ENCODE assay signal across 18 cellular contexts in genomic region chr19:15422311-15423075, GRCh38. TPM values are rescaled to one million over a fixed set of nuclear protein-coding genes. Genes with fewer than 3 reads are reported as not detected.
A peak's percentile ranks its signal among the peaks of the same experiment; 100 is the strongest.
DNase-seq lines count a peak whose midpoint lies in the region; ATAC-seq and TF ChIP-seq lines count a peak whose summit lies in the region.
"Had no signal": no experiment of that assay in that cellular context is flagged by ENCODE, and none has a peak within 500 bp of the region (broad histone marks: within the 10 kb centered on the region; RNA-seq: fewer than 3 reads in every experiment).

No MANE protein-coding gene starts in this region.

- H3K4me3 ChIP-seq in ascending aorta, result no peak overlapping the region
- no peak overlapping the region for H3K4me3 ChIP-seq in right cardiac atrium (ENCODE audit: low read length)
- no peak overlapping the region for H3K4me3 ChIP-seq in psoas muscle

- intact Hi-C loops in ascending aorta (cut with DNase I) (no loop called here), right cardiac atrium (cut with DNase I) (no loop called here), psoas muscle (cut with DNase I) (no loop called here)

- H3K36me3 ChIP-seq in ascending aorta, result peaks cover 50 to 51% of the 10 kb centered on the region in 2 donors
- H3K36me3 ChIP-seq in psoas muscle (ENCODE audit: insufficient read depth in 1 of 2, low read depth in 1 of 2), result peaks cover 9 to 49% of the 10 kb centered on the region in 2 donors

- TF ChIP-seq CTCF in C4-2B (conservative IDR thresholded peaks at IDR 0.05) (no peak), ascending aorta (IDR thresholded peaks at IDR 0.05) (no peak), psoas muscle (IDR thresholded peaks at IDR 0.05) (no peak)

- peaks cover 0 to 14% of the 10 kb centered on the region in 2 donors for H3K4me1 ChIP-seq in ascending aorta
- H3K4me1 ChIP-seq in right cardiac atrium (ENCODE audit: control insufficient read depth, insufficient read depth, low read length), result peaks cover 4% of the 10 kb centered on the region
- peaks cover 24% of the 10 kb centered on the region for H3K4me1 ChIP-seq in psoas muscle

- 88% methylated on average over 22 of the region's 22 CpGs for WGBS in right cardiac atrium
- WGBS in psoas muscle, 3 donors, result 79 to 80% (median 80%) methylated on average over 22 of the region's 22 CpGs

- H3K27ac ChIP-seq in C4-2B (peak overlapping the region; percentile 57), ascending aorta (peak overlapping the region; percentile 64 to 73), right cardiac atrium (ENCODE audit: low read length) (no peak overlapping the region), psoas muscle (peak overlapping the region; percentile 75)

- no peaks in the 10 kb centered on the region for H3K9me3 ChIP-seq in ascending aorta
- no peaks in the 10 kb centered on the region for H3K9me3 ChIP-seq in right cardiac atrium (ENCODE audit: control insufficient read depth, low read length)
- H3K9me3 ChIP-seq in psoas muscle, result peaks cover 4% of the 10 kb centered on the region

- ATAC-seq in right cardiac atrium (no peak), psoas muscle (no peak), GM18873 (IDR thresholded peaks at IDR 0.05; ENCODE audit: low FRiP score, unreplicated experiment) (no peak)
- ATAC-seq: esophagus mucosa had no signal

- H3K27me3 ChIP-seq in ascending aorta (no peaks in the 10 kb centered on the region), right cardiac atrium (ENCODE audit: control insufficient read depth, insufficient read depth) (no peaks in the 10 kb centered on the region), psoas muscle (ENCODE audit: insufficient read depth in 3 of 3, low read length in 2 of 3) (no peaks in the 10 kb centered on the region)

- DNase-seq in ascending aorta (ENCODE audit: low spot score in 2 of 2), result no peak
- peak in 2 of 3 donors; percentile 48 to 58 for DNase-seq in right cardiac atrium
- peak in 1 of 2 donors; percentile 49 for DNase-seq in psoas muscle
- no peak for DNase-seq in NCI-H1417 (lab: John Stamatoyannopoulos, UW)
- no peak for DNase-seq in activated naive CD4-positive, alpha-beta T cell treated with Interleukin-2 at 50 U/mL for 16 hours
- DNase-seq in NCI-H146 treated with DMSO at 0.1 percent for 48 hours (lab: John Stamatoyannopoulos, UW; ENCODE audit: unreplicated experiment), result no peak
- DNase-seq: activated CD4-positive, alpha-beta T cell treated with anti-CD3 and anti-CD28 coated beads, Interleukin-2, amount 50 U/mL, for 4 hours; activated effector memory CD4-positive, alpha-beta T cell treated with Interleukin-2 at 50 U/mL for 16 hours; H7; kidney glomerular epithelial cell; NCI-H2081; stimulated activated CD8-positive, alpha-beta memory T cell treated with anti-CD3 and anti-CD28 coated beads, Interleukin-4, amount 100 ng/mL, for 48 hours had no signal

RNA-seq across cellular contexts. Expression of gene AKAP8L, which starts 3.7 kb away (rescaled TPM):
- total RNA-seq in ascending aorta (143 TPM), right cardiac atrium (100 to 1,000 TPM in 1 of 4 donors, 10 to 100 TPM in 3; 64.4 to 106 (median 86.1) TPM), psoas muscle (10 to 100 TPM; 37.3 to 66.2 (median 54.3) TPM)
- polyA plus RNA-seq in right cardiac atrium (66.5 TPM), psoas muscle (10 to 100 TPM; 34.6 to 72.9 (median 46.7) TPM)

RNA-seq across cellular contexts. Expression of gene WIZ, which starts 27.3 kb away (rescaled TPM):
- total RNA-seq in ascending aorta, result 90.4 TPM
- total RNA-seq in right cardiac atrium, result 10 to 100 TPM; 28.9 to 36.5 (median 33.3) TPM
- 28.0 TPM for polyA plus RNA-seq in right cardiac atrium
- 10 to 100 TPM; 16.6 to 39.1 (median 25.8) TPM for total RNA-seq in psoas muscle
- polyA plus RNA-seq in psoas muscle, result 10 to 100 TPM; 16.6 to 22.9 (median 20.7) TPM

RNA-seq across cellular contexts. Expression of gene RASAL3, which starts 41.9 kb away (rescaled TPM):
- total RNA-seq in ascending aorta, result 4.4 TPM
- 1 to 10 TPM in 2 of 4 donors, under 1 TPM in 2; 0.68 to 2.5 (median 1.3) TPM for total RNA-seq in right cardiac atrium
- 0.66 TPM for polyA plus RNA-seq in right cardiac atrium
- 1 to 10 TPM in 2 of 4 donors, under 1 TPM in 2; 0.47 to 2.0 (median 1.0) TPM for total RNA-seq in psoas muscle
- polyA plus RNA-seq in psoas muscle, result under 1 TPM; 0.21 to 0.47 (median 0.34) TPM
- total RNA-seq: H7 had no signal

RNA-seq across cellular contexts. Expression of gene AKAP8, which starts 42.9 kb away (rescaled TPM):
- total RNA-seq in ascending aorta, result 17.0 TPM
- 10 to 100 TPM; 17.1 to 24.9 (median 21.4) TPM for total RNA-seq in right cardiac atrium
- polyA plus RNA-seq in right cardiac atrium, result 9.3 TPM
- 10 to 100 TPM; 18.9 to 42.8 (median 27.8) TPM for total RNA-seq in psoas muscle
- polyA plus RNA-seq in psoas muscle, result 10 to 100 TPM; 15.9 to 22.1 (median 18.2) TPM

RNA-seq across cellular contexts. Expression of gene PGLYRP2, which starts 56.8 kb away (rescaled TPM):
- not detected for total RNA-seq in ascending aorta
- not detected for total RNA-seq in right cardiac atrium
- not detected for polyA plus RNA-seq in right cardiac atrium
- not detected for total RNA-seq in psoas muscle
- not detected for polyA plus RNA-seq in psoas muscle
- total RNA-seq: esophagus mucosa; H7; mononuclear cell; renal cortical epithelial cell; T-helper 2 cell treated with Interferon-gamma antibody and Interleukin-4, amounts not matched to agents 100 ng/mL and 5 ng/mL, for 36 hours had no signal

Comparison
In these comparisons a context has a peak if more than half of its experiments do, and no peak if none do; other contexts are left out.
1. DNase-seq: peak in right cardiac atrium (2 of 3); none in ascending aorta (0 of 2), NCI-H1417 (0 of 3), activated naive CD4-positive, alpha-beta T cell treated with Interleukin-2 at 50 U/mL for 16 hours (single experiment) and NCI-H146 treated with DMSO at 0.1 percent for 48 hours (single experiment).